Comparison of ENCODE assay signal across 26 cellular contexts in the genomic region with DNA sequence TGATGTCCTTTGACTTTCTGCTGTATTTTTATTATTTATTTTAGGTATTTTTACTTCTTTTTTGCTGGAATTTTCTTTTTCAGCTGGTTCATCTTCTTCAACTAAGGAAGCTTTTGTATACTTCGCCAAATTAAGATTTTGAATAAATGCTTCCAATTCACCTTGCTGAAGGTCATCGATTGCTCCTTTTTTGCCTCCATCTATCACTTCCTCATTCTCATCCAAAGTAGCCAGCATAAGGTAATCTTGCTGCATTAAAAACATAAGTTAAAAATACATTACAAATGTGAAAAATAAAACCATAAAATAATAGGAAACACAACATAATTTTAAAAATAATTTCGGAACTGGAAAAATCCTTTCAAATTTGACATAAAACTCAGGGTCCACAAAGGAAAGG. TPM values are rescaled to one million over a fixed set of nuclear protein-coding genes. Genes with fewer than 3 reads are reported as not detected.
"Had no signal": no experiment of that assay in that cellular context is flagged by ENCODE, and none has a peak within 500 bp of the region (broad histone marks: within the 10 kb centered on the region; RNA-seq: fewer than 3 reads in every experiment).

No MANE protein-coding gene starts in this region.

- H3K4me3 ChIP-seq: coronary artery, thyroid gland had no signal

- H3K9me3 ChIP-seq: left ventricle myocardium inferior, thyroid gland had no signal

- H3K27ac ChIP-seq: brain microvascular endothelial cell, coronary artery, left ventricle myocardium inferior, thyroid gland had no signal

- ATAC-seq: activated CD8-positive, alpha-beta T cell treated with anti-CD3 and anti-CD28 coated beads, Interleukin-2, amount 10 ng/mL, durations not matched to agents 7 days and 5 days; activated T-cell treated with anti-CD3 and anti-CD28 coated beads, Interleukin-2, amount 50 U/mL, for 4 hours had no signal

- DNase-seq: activated CD4-positive, alpha-beta T cell treated with anti-CD3 and anti-CD28 coated beads, Interleukin-2, amount 10 ng/mL, durations not matched to agents 7 days and 5 days; activated CD8-positive, alpha-beta T cell treated with anti-CD3 and anti-CD28 coated beads, Interleukin-2, amount 10 ng/mL, durations not matched to agents 7 days and 5 days; activated effector memory CD4-positive, alpha-beta T cell treated with Interleukin-2 at 50 U/mL for 16 hours; activated naive CD4-positive, alpha-beta T cell treated with anti-CD3 and anti-CD28 coated beads, Interleukin-2, amount 10 ng/mL, durations not matched to agents 7 days and 5 days; aorta; brain microvascular endothelial cell; erythroblast; foreskin melanocyte; glutamatergic neuron; immature natural killer cell; kidney glomerular epithelial cell; left ventricle myocardium inferior; stimulated activated CD4-positive, alpha-beta T cell treated with anti-CD3 and anti-CD28 coated beads, Interleukin-12 subunit alpha, Interleukin-12 subunit beta, amount 100 ng/mL, for 4 hours; stimulated activated naive CD4-positive, alpha-beta T cell treated with Interleukin-2 at 50 U/mL for 16 hours; T1000; thyroid gland had no signal

- H3K27ac Mint-ChIP-seq: activated CD4-positive, alpha-beta T cell treated with anti-CD3 and anti-CD28 coated beads, Interleukin-2, amount 10 ng/mL, durations not matched to agents 7 days and 5 days; activated CD8-positive, alpha-beta T cell treated with anti-CD3 and anti-CD28 coated beads, Interleukin-2, amount 10 ng/mL, durations not matched to agents 7 days and 5 days; activated naive CD4-positive, alpha-beta T cell treated with anti-CD3 and anti-CD28 coated beads, Interleukin-2, amount 10 ng/mL, durations not matched to agents 7 days and 5 days had no signal

- H3K4me3 Mint-ChIP-seq: activated T-cell treated with anti-CD3 and anti-CD28 coated beads, Interleukin-2, amount 50 U/mL, for 4 hours; neural crest cell had no signal

- H3K27me3 Mint-ChIP-seq: activated CD4-positive, alpha-beta T cell treated with anti-CD3 and anti-CD28 coated beads, Interleukin-2, amount 10 ng/mL, durations not matched to agents 7 days and 5 days; activated naive CD4-positive, alpha-beta T cell treated with anti-CD3 and anti-CD28 coated beads, Interleukin-2, amount 10 ng/mL, durations not matched to agents 7 days and 5 days; central memory CD8-positive, alpha-beta T cell; progenitor cell of endocrine pancreas had no signal

- FAIRE-seq: endometrium had no signal

- H3K27me3 ChIP-seq: brain microvascular endothelial cell, thyroid gland had no signal

- H3K9me3 Mint-ChIP-seq: activated CD4-positive, alpha-beta T cell treated with anti-CD3 and anti-CD28 coated beads, Interleukin-2, amount 10 ng/mL, durations not matched to agents 7 days and 5 days; activated naive CD4-positive, alpha-beta T cell treated with anti-CD3 and anti-CD28 coated beads, Interleukin-2, amount 10 ng/mL, durations not matched to agents 7 days and 5 days; activated T-cell treated with anti-CD3 and anti-CD28 coated beads, Interleukin-2, amount 50 U/mL, for 4 hours; central memory CD8-positive, alpha-beta T cell; immature natural killer cell; neural crest cell had no signal

RNA-seq across cellular contexts. Expression of a gene that starts 32.5 kb away (rescaled TPM):
- total RNA-seq: neural crest cell had no signal

RNA-seq across cellular contexts. Expression of a gene that starts 40.3 kb away (rescaled TPM):
- total RNA-seq: activated CD4-positive, alpha-beta T cell treated with anti-CD3 and anti-CD28 coated beads, Interleukin-2, amount 10 ng/mL, durations not matched to agents 7 days and 5 days; activated CD8-positive, alpha-beta T cell treated with anti-CD3 and anti-CD28 coated beads, Interleukin-2, amount 10 ng/mL, durations not matched to agents 7 days and 5 days; activated T-cell treated with anti-CD3 and anti-CD28 coated beads, Interleukin-2, amount 50 U/mL, for 4 hours; aorta; left ventricle myocardium inferior; mononuclear cell; neural crest cell; omental fat pad; progenitor cell of endocrine pancreas; subcutaneous adipose tissue; thyroid gland; ureter had no signal
- polyA plus RNA-seq: aorta, immature natural killer cell had no signal
